In the genomic region with DNA sequence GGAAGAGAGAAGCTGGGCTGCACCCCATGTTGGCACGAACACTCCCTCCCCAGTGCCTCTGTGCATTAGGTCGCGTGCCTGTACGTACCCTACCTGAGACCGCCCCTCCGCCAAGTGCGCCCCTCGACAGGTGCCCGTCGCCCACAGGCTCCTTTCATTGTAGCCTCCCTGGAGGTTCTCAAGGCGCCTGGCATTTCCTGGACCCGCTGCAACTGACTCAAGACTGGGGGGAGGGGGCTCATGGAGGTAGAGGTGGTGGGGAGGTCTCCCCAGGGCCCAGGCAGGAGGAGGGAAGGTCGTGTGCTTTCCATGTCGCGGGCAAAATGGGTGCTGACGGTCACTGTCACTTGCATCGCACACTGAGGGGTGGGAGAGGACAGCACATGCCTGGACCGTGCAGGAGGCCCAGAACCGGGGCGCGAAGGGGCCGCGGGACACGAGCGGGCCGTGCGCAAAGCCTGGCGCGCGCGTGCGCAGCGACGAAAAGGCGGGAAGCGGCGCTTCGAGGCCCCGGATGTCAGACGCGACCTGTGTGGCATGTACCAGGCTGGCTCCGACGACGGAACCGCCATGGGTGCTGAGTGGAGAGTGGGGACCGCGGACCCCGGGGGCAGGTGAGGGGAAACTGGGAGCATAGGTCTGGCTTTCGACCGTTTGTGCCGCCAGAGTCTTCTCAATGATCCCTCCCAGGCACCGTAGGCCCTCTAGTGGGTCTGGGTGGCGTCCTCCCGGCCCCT, we compare ENCODE assay signal across 1 cellular context.
TF ChIP-seq lines count a peak whose summit lies in the region.

No MANE protein-coding gene starts in this region.

TF ChIP-seq in WTC11, 78 proteins besides CTCF, POLR2A, EP300 and RAD21 (continued from another document and continues in another):
- TF ChIP-seq MAX (CRISPR knock-in tag; IDR thresholded peaks at IDR 0.05) (peak; percentile 100), CBFB (CRISPR knock-in tag; IDR thresholded peaks at IDR 0.05; ENCODE audit: low read depth) (0 out of 2 replicates have a peak, but pooled peaks have one; percentile 47), AFF4 (CRISPR knock-in tag; IDR thresholded peaks at IDR 0.05; ENCODE audit: borderline replicate concordance) (peak; percentile 78; the same call in 1 of the 2 replicates), JAZF1 (CRISPR knock-in tag; IDR thresholded peaks at IDR 0.05) (no peak), MXD4 (CRISPR knock-in tag; IDR thresholded peaks at IDR 0.05; ENCODE audit: borderline replicate concordance) (no peak), ZNF671 (CRISPR knock-in tag; IDR thresholded peaks at IDR 0.05) (no peak), SMAD4 (CRISPR knock-in tag; IDR thresholded peaks at IDR 0.05) (peak; percentile 58; the same call in 1 of the 2 replicates), ZNF138 (CRISPR knock-in tag; conservative IDR thresholded peaks at IDR 0.05) (no peak; the same call in 1 of the 2 replicates), PRRX2 (CRISPR knock-in tag; IDR thresholded peaks at IDR 0.05) (no peak), NR2C2 (CRISPR knock-in tag; IDR thresholded peaks at IDR 0.05) (peak; percentile 84), IRF2 (CRISPR knock-in tag; IDR thresholded peaks at IDR 0.05; ENCODE audit: borderline replicate concordance, low read depth) (0 out of 2 replicates have a peak, but pooled peaks have one; percentile 66), TEAD1 (CRISPR knock-in tag; IDR thresholded peaks at IDR 0.05) (peak; percentile 91), KAT7 (CRISPR knock-in tag; IDR thresholded peaks at IDR 0.05; ENCODE audit: borderline replicate concordance) (peak; percentile 95; the same call in 1 of the 2 replicates), ETV6 (CRISPR knock-in tag; IDR thresholded peaks at IDR 0.05) (peak; percentile 92), ZNF219 (CRISPR knock-in tag; IDR thresholded peaks at IDR 0.05; ENCODE audit: borderline replicate concordance) (no peak), ZNF396 (CRISPR knock-in tag; IDR thresholded peaks at IDR 0.05; ENCODE audit: borderline replicate concordance) (no peak), ZNF423 (CRISPR knock-in tag; IDR thresholded peaks at IDR 0.05) (no peak), NFE2L1 (CRISPR knock-in tag; IDR thresholded peaks at IDR 0.05) (peak; percentile 99), ARID4B (CRISPR knock-in tag; IDR thresholded peaks at IDR 0.05; ENCODE audit: borderline replicate concordance) (peak; percentile 92), ZBTB21 (CRISPR knock-in tag; IDR thresholded peaks at IDR 0.05; ENCODE audit: borderline replicate concordance) (peak; percentile 96), ATF1 (CRISPR knock-in tag; IDR thresholded peaks at IDR 0.05) (no peak; the same call in 1 of the 2 replicates), ZNF317 (CRISPR knock-in tag; IDR thresholded peaks at IDR 0.05; ENCODE audit: borderline replicate concordance, low read depth) (peak; percentile 74), CREB1 (CRISPR knock-in tag; IDR thresholded peaks at IDR 0.05) (peak; percentile 95), FOXJ3 (CRISPR knock-in tag; IDR thresholded peaks at IDR 0.05; ENCODE audit: borderline replicate concordance) (0 out of 2 replicates have a peak, but pooled peaks have one; percentile 74)
- TF ChIP-seq, protein P1, sequence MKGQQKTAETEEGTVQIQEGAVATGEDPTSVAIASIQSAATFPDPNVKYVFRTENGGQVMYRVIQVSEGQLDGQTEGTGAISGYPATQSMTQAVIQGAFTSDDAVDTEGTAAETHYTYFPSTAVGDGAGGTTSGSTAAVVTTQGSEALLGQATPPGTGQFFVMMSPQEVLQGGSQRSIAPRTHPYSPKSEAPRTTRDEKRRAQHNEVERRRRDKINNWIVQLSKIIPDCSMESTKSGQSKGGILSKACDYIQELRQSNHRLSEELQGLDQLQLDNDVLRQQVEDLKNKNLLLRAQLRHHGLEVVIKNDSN (CRISPR knock-in tag; IDR thresholded peaks at IDR 0.05) = peak; percentile 84
- TF ChIP-seq, protein P2, sequence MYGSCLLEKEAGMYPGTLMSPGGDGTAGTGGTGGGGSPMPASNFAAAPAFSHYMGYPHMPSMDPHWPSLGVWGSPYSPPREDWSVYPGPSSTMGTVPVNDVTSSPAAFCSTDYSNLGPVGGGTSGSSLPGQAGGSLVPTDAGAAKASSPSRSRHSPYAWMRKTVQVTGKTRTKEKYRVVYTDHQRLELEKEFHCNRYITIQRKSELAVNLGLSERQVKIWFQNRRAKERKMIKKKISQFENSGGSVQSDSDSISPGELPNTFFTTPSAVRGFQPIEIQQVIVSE (CRISPR knock-in tag; IDR thresholded peaks at IDR 0.05; ENCODE audit: borderline replicate concordance) = no peak
- TF ChIP-seq, protein P3, sequence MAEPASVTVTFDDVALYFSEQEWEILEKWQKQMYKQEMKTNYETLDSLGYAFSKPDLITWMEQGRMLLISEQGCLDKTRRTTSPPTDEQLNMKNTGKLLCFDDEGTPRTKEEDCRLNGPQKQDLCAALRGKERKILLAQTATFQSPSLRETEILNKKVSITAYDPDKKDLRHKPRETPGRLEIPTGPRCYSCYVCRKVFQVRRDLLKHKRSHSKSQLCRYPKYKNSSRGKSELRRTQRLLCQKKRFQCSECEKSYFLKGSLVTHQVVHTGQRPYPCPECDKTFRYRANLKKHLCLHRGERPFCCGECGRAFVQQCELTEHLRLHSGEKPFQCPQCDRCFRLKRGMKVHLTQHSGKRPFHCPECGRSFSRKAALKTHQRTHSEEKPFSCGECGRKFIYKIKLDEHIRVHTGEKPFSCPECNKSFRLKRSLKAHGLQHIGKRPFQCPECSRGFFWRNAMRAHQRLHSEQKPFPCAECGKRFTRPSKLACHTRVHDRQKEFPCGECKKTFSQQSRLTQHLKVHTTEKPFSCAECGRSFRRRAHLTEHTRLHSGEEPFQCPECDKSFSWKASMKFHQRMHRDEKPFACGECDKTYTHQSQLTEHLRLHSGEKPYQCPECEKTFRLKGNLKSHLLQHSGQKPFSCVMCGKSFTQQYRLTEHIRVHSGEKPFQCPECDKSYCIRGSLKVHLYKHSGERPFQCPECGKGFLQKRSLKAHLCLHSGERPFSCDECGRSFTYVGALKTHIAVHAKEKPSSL (CRISPR knock-in tag; conservative IDR thresholded peaks at IDR 0.05) = no peak
- TF ChIP-seq, protein P4, sequence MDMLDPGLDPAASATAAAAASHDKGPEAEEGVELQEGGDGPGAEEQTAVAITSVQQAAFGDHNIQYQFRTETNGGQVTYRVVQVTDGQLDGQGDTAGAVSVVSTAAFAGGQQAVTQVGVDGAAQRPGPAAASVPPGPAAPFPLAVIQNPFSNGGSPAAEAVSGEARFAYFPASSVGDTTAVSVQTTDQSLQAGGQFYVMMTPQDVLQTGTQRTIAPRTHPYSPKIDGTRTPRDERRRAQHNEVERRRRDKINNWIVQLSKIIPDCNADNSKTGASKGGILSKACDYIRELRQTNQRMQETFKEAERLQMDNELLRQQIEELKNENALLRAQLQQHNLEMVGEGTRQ (CRISPR knock-in tag; IDR thresholded peaks at IDR 0.05) = peak; percentile 49; the same call in 1 of the 2 replicates
- TF ChIP-seq, protein P5, sequence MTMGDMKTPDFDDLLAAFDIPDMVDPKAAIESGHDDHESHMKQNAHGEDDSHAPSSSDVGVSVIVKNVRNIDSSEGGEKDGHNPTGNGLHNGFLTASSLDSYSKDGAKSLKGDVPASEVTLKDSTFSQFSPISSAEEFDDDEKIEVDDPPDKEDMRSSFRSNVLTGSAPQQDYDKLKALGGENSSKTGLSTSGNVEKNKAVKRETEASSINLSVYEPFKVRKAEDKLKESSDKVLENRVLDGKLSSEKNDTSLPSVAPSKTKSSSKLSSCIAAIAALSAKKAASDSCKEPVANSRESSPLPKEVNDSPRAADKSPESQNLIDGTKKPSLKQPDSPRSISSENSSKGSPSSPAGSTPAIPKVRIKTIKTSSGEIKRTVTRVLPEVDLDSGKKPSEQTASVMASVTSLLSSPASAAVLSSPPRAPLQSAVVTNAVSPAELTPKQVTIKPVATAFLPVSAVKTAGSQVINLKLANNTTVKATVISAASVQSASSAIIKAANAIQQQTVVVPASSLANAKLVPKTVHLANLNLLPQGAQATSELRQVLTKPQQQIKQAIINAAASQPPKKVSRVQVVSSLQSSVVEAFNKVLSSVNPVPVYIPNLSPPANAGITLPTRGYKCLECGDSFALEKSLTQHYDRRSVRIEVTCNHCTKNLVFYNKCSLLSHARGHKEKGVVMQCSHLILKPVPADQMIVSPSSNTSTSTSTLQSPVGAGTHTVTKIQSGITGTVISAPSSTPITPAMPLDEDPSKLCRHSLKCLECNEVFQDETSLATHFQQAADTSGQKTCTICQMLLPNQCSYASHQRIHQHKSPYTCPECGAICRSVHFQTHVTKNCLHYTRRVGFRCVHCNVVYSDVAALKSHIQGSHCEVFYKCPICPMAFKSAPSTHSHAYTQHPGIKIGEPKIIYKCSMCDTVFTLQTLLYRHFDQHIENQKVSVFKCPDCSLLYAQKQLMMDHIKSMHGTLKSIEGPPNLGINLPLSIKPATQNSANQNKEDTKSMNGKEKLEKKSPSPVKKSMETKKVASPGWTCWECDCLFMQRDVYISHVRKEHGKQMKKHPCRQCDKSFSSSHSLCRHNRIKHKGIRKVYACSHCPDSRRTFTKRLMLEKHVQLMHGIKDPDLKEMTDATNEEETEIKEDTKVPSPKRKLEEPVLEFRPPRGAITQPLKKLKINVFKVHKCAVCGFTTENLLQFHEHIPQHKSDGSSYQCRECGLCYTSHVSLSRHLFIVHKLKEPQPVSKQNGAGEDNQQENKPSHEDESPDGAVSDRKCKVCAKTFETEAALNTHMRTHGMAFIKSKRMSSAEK (CRISPR knock-in tag; IDR thresholded peaks at IDR 0.05; ENCODE audit: borderline replicate concordance) = no peak
- TF ChIP-seq, protein P6, sequence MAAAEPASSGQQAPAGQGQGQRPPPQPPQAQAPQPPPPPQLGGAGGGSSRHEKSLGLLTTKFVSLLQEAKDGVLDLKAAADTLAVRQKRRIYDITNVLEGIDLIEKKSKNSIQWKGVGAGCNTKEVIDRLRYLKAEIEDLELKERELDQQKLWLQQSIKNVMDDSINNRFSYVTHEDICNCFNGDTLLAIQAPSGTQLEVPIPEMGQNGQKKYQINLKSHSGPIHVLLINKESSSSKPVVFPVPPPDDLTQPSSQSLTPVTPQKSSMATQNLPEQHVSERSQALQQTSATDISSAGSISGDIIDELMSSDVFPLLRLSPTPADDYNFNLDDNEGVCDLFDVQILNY (CRISPR knock-in tag; IDR thresholded peaks at IDR 0.05) = peak; percentile 92
- TF ChIP-seq, protein P7, sequence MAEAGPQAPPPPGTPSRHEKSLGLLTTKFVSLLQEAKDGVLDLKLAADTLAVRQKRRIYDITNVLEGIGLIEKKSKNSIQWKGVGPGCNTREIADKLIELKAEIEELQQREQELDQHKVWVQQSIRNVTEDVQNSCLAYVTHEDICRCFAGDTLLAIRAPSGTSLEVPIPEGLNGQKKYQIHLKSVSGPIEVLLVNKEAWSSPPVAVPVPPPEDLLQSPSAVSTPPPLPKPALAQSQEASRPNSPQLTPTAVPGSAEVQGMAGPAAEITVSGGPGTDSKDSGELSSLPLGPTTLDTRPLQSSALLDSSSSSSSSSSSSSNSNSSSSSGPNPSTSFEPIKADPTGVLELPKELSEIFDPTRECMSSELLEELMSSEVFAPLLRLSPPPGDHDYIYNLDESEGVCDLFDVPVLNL (CRISPR knock-in tag; IDR thresholded peaks at IDR 0.05; ENCODE audit: borderline replicate concordance, low read depth) = peak; percentile 94; the same call in 1 of the 2 replicates
- TF ChIP-seq, protein P8, sequence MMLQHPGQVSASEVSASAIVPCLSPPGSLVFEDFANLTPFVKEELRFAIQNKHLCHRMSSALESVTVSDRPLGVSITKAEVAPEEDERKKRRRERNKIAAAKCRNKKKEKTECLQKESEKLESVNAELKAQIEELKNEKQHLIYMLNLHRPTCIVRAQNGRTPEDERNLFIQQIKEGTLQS (CRISPR knock-in tag; conservative IDR thresholded peaks at IDR 0.05) = peak; percentile 78
